8 cellular contexts compared by ENCODE assay signal in the genomic region with DNA sequence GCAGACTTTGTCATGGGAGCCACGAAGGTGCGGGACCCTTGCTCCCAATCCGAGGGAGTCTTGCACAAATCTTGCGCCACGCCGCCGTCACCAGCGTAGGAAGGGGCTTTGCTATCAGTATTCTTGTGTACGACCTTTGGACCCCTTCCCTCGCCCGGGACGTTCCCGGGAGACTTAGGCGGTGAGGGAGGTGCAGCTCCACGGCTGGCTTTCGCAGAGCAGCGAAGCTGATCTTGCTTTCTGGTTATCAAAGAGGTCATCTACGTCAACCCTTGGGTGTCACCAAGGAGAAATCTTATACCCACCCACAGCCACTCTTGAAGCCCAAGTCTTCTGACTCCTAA. TPM values are rescaled to one million over a fixed set of nuclear protein-coding genes. Genes with fewer than 3 reads are reported as not detected.
DNase-seq lines count a peak whose midpoint lies in the region; ATAC-seq and TF ChIP-seq lines count a peak whose summit lies in the region.

No MANE protein-coding gene starts in this region.

- CTCF ChIA-PET in CD4-positive, alpha-beta T cell (lab: Charles Lee) = interaction anchor here (0.8 to 1.6 kb wide), 5 partner anchors 11 to 26 kb away, joined by 3 to 7 read pairs (median 4); no protein-coding TSS in a partner anchor

- H3K36me3 Mint-ChIP-seq in CD4-positive, alpha-beta T cell (ENCODE audit: low read depth) = peaks cover 34% of the 10 kb centered on the region
- H3K36me3 Mint-ChIP-seq in IgD-negative memory B cell (peaks cover 2% of the 10 kb centered on the region), brain (peaks cover 5% of the 10 kb centered on the region)

- DNase-seq in CD4-positive, alpha-beta T cell = peak in 5 of 10 experiments; percentile 25 to 59 (median 37)
- DNase-seq in left lung (peak in 1 of 2 donors; percentile 87), thyroid gland (no peak), NCI-H2029 treated with DMSO at 0.1 percent for 48 hours (lab: John Stamatoyannopoulos, UW) (no peak), SHP77 (lab: John Stamatoyannopoulos, UW) (no peak)

- POLR2A ChIA-PET in CD4-positive, alpha-beta T cell (lab: Charles Lee) = interaction anchor here (0.8 to 5.9 kb wide), 8 partner anchors 12 to 393 kb away, joined by 3 to 74 read pairs (median 3); partner anchors contain the start of genes ASF1B and DNAJB1

- intact Hi-C loops in CD4-positive, alpha-beta T cell (cut with DNase I, micrococcal nuclease) = loop anchor here in 1 of 2 experiments (1.0 to 5.0 kb wide), 3 partner anchors 21 to 108 kb away; no protein-coding TSS in a partner anchor
- intact Hi-C loops in left lung (cut with DNase I) = no loop called here
- intact Hi-C loops in thyroid gland (cut with DNase I) = no loop called here

- ATAC-seq in CD4-positive, alpha-beta T cell (ENCODE audit: poor library complexity) = peak; percentile 9
- ATAC-seq in left lung (peak; percentile 2), HG02840 (IDR thresholded peaks at IDR 0.05; ENCODE audit: low FRiP score, unreplicated experiment) (no peak)

- H3K4me1 Mint-ChIP-seq in CD4-positive, alpha-beta T cell (ENCODE audit: low read depth) = peaks cover 56% of the 10 kb centered on the region
- H3K4me1 Mint-ChIP-seq in IgD-negative memory B cell (peaks cover 5 to 17% (median 14%) of the 10 kb centered on the region in 3 donors), brain (peaks cover 56% of the 10 kb centered on the region)

- H3K9me3 Mint-ChIP-seq in CD4-positive, alpha-beta T cell = no peaks in the 10 kb centered on the region
- no peaks in the 10 kb centered on the region for H3K9me3 Mint-ChIP-seq in IgD-negative memory B cell
- peaks cover 0 to 7% (median 0%) of the 10 kb centered on the region in 5 experiments for H3K9me3 Mint-ChIP-seq in brain

- peak overlapping the region; percentile 92 for H3K4me3 Mint-ChIP-seq in CD4-positive, alpha-beta T cell
- peak overlapping the region; percentile 93 to 99 (median 97) for H3K4me3 Mint-ChIP-seq in IgD-negative memory B cell
- H3K4me3 Mint-ChIP-seq in brain = peak overlapping the region; percentile 92 to 98 (median 97)

- no peaks in the 10 kb centered on the region for H3K27me3 ChIP-seq in CD4-positive, alpha-beta T cell (ENCODE audit: control insufficient read depth, insufficient read depth, low read length)
- no peaks in the 10 kb centered on the region for H3K27me3 ChIP-seq in left lung
- H3K27me3 ChIP-seq in thyroid gland = no peaks in the 10 kb centered on the region

- TF ChIP-seq CTCF in CD4-positive, alpha-beta T cell (IDR thresholded peaks at IDR 0.05) = no peak
- TF ChIP-seq CTCF in brain (conservative IDR thresholded peaks at IDR 0.05) (no peak), left lung (IDR thresholded peaks at IDR 0.05) (no peak), thyroid gland (IDR thresholded peaks at IDR 0.05) (no peak)

- peak overlapping the region; percentile 85 for H3K27ac ChIP-seq in CD4-positive, alpha-beta T cell (ENCODE audit: low read depth, low read length)
- peak overlapping the region; percentile 93 to 94 for H3K27ac ChIP-seq in left lung
- peak overlapping the region; percentile 72 to 93 (median 91) for H3K27ac ChIP-seq in thyroid gland

- H3K4me3 ChIP-seq in left lung (peak overlapping the region; percentile 65 to 87), thyroid gland (replicated peaks in 1 of 3) (peak overlapping the region; percentile 64 to 76 (median 71))

- H3K27ac Mint-ChIP-seq in CD4-positive, alpha-beta T cell = peak overlapping the region; percentile 100
- H3K27ac Mint-ChIP-seq in IgD-negative memory B cell = peak overlapping the region; percentile 82 to 99 (median 98)
- H3K27ac Mint-ChIP-seq in brain = peak overlapping the region; percentile 97 to 99 (median 98)

- H3K4me1 ChIP-seq in left lung = peaks cover 4 to 27% of the 10 kb centered on the region in 2 donors
- H3K4me1 ChIP-seq in thyroid gland = peaks cover 0 to 6% of the 10 kb centered on the region in 2 donors

- no peaks in the 10 kb centered on the region for H3K9me3 ChIP-seq in CD4-positive, alpha-beta T cell (ENCODE audit: control insufficient read depth, low read length)
- no peaks in the 10 kb centered on the region for H3K9me3 ChIP-seq in left lung
- H3K9me3 ChIP-seq in thyroid gland = no peaks in the 10 kb centered on the region

- H3K27me3 Mint-ChIP-seq in CD4-positive, alpha-beta T cell = no peaks in the 10 kb centered on the region
- H3K27me3 Mint-ChIP-seq in IgD-negative memory B cell (no peaks in the 10 kb centered on the region), brain (peaks cover 3% of the 10 kb centered on the region)

- WGBS in thyroid gland, 2 donors = 0 to 1% methylated on average over 7 to 11 of the region's 18 CpGs

- no peak for TF ChIP-seq POLR2A in thyroid gland (IDR thresholded peaks at IDR 0.05)

- H3K36me3 ChIP-seq in left lung = no peaks in the 10 kb centered on the region
- no peaks in the 10 kb centered on the region for H3K36me3 ChIP-seq in thyroid gland

RNA-seq across cellular contexts. Expression of gene TECR, which starts 0.6 kb away (rescaled TPM):
- 100 to 1,000 TPM; 217 to 232 TPM for total RNA-seq in CD4-positive, alpha-beta T cell
- polyA plus RNA-seq in IgD-negative memory B cell (145 TPM), brain (ENCODE audit: insufficient read depth, low read depth, low replicate concordance) (627 TPM)
- total RNA-seq in left lung (100 to 1,000 TPM; 119 to 122 TPM), thyroid gland (100 to 1,000 TPM in 2 of 4 donors, 10 to 100 TPM in 2; 75.5 to 126 (median 99.0) TPM)

RNA-seq across cellular contexts. Expression of gene DNAJB1, which starts 11.8 kb away (rescaled TPM):
- total RNA-seq in CD4-positive, alpha-beta T cell = 100 to 1,000 TPM; 666 to 672 TPM
- polyA plus RNA-seq in IgD-negative memory B cell (77.1 TPM), brain (ENCODE audit: insufficient read depth, low read depth, low replicate concordance) (154 TPM)
- total RNA-seq in left lung (100 to 1,000 TPM; 107 to 110 TPM), thyroid gland (10 to 100 TPM; 49.1 to 61.1 (median 55.3) TPM)

RNA-seq across cellular contexts. Expression of gene GIPC1, which starts 34.0 kb away (rescaled TPM):
- total RNA-seq in CD4-positive, alpha-beta T cell = 10 to 100 TPM; 17.8 to 21.0 TPM
- polyA plus RNA-seq in IgD-negative memory B cell (10.1 TPM), brain (ENCODE audit: insufficient read depth, low read depth, low replicate concordance) (137 TPM)
- total RNA-seq in left lung (100 to 1,000 TPM; 120 to 154 TPM), thyroid gland (10 to 100 TPM; 34.7 to 93.7 (median 55.4) TPM)

RNA-seq across cellular contexts. Expression of gene NDUFB7, which starts 41.9 kb away (rescaled TPM):
- 10 to 100 TPM; 31.7 to 39.1 TPM for total RNA-seq in CD4-positive, alpha-beta T cell
- polyA plus RNA-seq in IgD-negative memory B cell = 224 TPM
- 694 TPM for polyA plus RNA-seq in brain (ENCODE audit: insufficient read depth, low read depth, low replicate concordance)
- 100 to 1,000 TPM; 112 to 125 TPM for total RNA-seq in left lung
- 100 to 1,000 TPM; 208 to 584 (median 422) TPM for total RNA-seq in thyroid gland

RNA-seq across cellular contexts. Expression of gene CLEC17A, which starts 52.9 kb away (rescaled TPM):
- not detected for total RNA-seq in CD4-positive, alpha-beta T cell
- 27.0 TPM for polyA plus RNA-seq in IgD-negative memory B cell
- not detected for polyA plus RNA-seq in brain (ENCODE audit: insufficient read depth, low read depth, low replicate concordance)
- under 1 TPM in 1 of 2 donors, not detected in 1; 0.16 TPM for total RNA-seq in left lung
- not detected for total RNA-seq in thyroid gland

Comparison
In these comparisons a context has a peak if more than half of its experiments do, and no peak if none do; other contexts are left out.
1. RNA of gene DNAJB1, which starts 11.8 kb away (total RNA-seq): 666 to 672 TPM in CD4-positive, alpha-beta T cell; 107 to 110 TPM in left lung and 49.1 to 61.1 TPM in thyroid gland; every median in the first group is over 4 times any median in the second.
2. Peak in every context shown above with its lines, with median percentiles within 50 percentile points of each other: H3K27ac ChIP-seq, H3K27ac Mint-ChIP-seq and H3K4me3 Mint-ChIP-seq.